1 cellular context compared by ENCODE assay signal in the genomic region with DNA sequence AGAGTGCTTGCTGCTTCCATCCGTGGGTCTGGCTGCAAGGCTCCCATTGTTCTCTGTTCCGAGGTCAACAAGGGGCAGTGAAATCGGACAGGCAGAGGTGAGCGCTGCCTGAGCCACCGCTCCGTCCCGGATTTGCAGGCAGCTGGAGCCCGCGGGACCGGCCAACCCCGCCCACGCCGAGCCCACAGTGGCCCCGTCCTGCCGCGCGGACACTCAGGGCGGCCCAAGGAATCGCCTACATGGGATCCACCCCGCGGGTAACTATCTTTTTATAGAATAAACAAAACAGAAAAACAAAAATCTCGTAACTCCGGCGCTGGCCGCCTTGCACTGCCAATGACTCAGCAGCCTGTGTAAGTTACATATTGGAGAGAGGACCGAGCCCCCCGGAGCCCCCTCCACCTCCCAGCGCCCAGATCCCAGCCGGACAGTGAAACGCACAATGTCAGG.
A peak's percentile ranks its signal among the peaks of the same experiment; 100 is the strongest.
TF ChIP-seq lines count a peak whose summit lies in the region.

No MANE protein-coding gene starts in this region.

TF ChIP-seq in HepG2, 621 proteins besides CTCF, POLR2A, EP300 and RAD21 (continued from another document and continues in another):
- TF ChIP-seq, protein P1, sequence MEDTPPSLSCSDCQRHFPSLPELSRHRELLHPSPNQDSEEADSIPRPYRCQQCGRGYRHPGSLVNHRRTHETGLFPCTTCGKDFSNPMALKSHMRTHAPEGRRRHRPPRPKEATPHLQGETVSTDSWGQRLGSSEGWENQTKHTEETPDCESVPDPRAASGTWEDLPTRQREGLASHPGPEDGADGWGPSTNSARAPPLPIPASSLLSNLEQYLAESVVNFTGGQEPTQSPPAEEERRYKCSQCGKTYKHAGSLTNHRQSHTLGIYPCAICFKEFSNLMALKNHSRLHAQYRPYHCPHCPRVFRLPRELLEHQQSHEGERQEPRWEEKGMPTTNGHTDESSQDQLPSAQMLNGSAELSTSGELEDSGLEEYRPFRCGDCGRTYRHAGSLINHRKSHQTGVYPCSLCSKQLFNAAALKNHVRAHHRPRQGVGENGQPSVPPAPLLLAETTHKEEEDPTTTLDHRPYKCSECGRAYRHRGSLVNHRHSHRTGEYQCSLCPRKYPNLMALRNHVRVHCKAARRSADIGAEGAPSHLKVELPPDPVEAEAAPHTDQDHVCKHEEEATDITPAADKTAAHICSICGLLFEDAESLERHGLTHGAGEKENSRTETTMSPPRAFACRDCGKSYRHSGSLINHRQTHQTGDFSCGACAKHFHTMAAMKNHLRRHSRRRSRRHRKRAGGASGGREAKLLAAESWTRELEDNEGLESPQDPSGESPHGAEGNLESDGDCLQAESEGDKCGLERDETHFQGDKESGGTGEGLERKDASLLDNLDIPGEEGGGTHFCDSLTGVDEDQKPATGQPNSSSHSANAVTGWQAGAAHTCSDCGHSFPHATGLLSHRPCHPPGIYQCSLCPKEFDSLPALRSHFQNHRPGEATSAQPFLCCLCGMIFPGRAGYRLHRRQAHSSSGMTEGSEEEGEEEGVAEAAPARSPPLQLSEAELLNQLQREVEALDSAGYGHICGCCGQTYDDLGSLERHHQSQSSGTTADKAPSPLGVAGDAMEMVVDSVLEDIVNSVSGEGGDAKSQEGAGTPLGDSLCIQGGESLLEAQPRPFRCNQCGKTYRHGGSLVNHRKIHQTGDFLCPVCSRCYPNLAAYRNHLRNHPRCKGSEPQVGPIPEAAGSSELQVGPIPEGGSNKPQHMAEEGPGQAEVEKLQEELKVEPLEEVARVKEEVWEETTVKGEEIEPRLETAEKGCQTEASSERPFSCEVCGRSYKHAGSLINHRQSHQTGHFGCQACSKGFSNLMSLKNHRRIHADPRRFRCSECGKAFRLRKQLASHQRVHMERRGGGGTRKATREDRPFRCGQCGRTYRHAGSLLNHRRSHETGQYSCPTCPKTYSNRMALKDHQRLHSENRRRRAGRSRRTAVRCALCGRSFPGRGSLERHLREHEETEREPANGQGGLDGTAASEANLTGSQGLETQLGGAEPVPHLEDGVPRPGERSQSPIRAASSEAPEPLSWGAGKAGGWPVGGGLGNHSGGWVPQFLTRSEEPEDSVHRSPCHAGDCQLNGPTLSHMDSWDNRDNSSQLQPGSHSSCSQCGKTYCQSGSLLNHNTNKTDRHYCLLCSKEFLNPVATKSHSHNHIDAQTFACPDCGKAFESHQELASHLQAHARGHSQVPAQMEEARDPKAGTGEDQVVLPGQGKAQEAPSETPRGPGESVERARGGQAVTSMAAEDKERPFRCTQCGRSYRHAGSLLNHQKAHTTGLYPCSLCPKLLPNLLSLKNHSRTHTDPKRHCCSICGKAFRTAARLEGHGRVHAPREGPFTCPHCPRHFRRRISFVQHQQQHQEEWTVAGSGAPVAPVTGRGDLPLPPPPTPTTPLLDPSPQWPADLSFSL (CRISPR knock-in tag; IDR thresholded peaks at IDR 0.05) = no peak
- TF ChIP-seq, protein P2, sequence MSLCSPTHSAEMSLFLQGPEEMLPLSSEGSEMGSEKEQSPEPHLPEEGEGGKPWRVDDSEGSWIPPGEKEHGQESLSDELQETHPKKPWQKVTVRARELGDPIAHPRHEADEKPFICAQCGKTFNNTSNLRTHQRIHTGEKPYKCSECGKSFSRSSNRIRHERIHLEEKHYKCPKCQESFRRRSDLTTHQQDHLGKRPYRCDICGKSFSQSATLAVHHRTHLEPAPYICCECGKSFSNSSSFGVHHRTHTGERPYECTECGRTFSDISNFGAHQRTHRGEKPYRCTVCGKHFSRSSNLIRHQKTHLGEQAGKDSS (CRISPR knock-in tag; IDR thresholded peaks at IDR 0.05; ENCODE audit: borderline replicate concordance, low read depth) = 0 out of 2 replicates have a peak, but pooled peaks have one; percentile 24
- TF ChIP-seq, protein P3, sequence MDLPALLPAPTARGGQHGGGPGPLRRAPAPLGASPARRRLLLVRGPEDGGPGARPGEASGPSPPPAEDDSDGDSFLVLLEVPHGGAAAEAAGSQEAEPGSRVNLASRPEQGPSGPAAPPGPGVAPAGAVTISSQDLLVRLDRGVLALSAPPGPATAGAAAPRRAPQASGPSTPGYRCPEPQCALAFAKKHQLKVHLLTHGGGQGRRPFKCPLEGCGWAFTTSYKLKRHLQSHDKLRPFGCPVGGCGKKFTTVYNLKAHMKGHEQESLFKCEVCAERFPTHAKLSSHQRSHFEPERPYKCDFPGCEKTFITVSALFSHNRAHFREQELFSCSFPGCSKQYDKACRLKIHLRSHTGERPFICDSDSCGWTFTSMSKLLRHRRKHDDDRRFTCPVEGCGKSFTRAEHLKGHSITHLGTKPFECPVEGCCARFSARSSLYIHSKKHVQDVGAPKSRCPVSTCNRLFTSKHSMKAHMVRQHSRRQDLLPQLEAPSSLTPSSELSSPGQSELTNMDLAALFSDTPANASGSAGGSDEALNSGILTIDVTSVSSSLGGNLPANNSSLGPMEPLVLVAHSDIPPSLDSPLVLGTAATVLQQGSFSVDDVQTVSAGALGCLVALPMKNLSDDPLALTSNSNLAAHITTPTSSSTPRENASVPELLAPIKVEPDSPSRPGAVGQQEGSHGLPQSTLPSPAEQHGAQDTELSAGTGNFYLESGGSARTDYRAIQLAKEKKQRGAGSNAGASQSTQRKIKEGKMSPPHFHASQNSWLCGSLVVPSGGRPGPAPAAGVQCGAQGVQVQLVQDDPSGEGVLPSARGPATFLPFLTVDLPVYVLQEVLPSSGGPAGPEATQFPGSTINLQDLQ (CRISPR knock-in tag; IDR thresholded peaks at IDR 0.05) = no peak
- TF ChIP-seq ZNF816 (CRISPR knock-in tag; IDR thresholded peaks at IDR 0.05; ENCODE audit: borderline replicate concordance) (no peak), ZNF446 (CRISPR knock-in tag; IDR thresholded peaks at IDR 0.05) (no peak), THAP11 (CRISPR knock-in tag; IDR thresholded peaks at IDR 0.05) (no peak), HNRNPK (IDR thresholded peaks at IDR 0.05; ENCODE audit: low read depth, low read length, poor library complexity, severe bottlenecking) (no peak), RNF2 (conservative IDR thresholded peaks at IDR 0.05; ENCODE audit: low read depth) (no peak), YEATS2 (CRISPR knock-in tag; IDR thresholded peaks at IDR 0.05; ENCODE audit: borderline replicate concordance) (no peak), FOXA3 (CRISPR knock-in tag; IDR thresholded peaks at IDR 0.05) (0 out of 2 replicates have a peak, but pooled peaks have one; percentile 21), HNRNPLL (IDR thresholded peaks at IDR 0.05; ENCODE audit: low read depth, low read length, poor library complexity, severe bottlenecking) (no peak), AGO2 (optimal IDR thresholded peaks at IDR 0.05; ENCODE audit: low read depth, low read length) (peak; percentile 80), NCOA2 (CRISPR knock-in tag; IDR thresholded peaks at IDR 0.05) (no peak), RBM39 (IDR thresholded peaks at IDR 0.05; ENCODE audit: low read depth, low read length, poor library complexity, severe bottlenecking) (peak; percentile 63), ATF1 (CRISPR knock-in tag; IDR thresholded peaks at IDR 0.05) (no peak), KDM2A (CRISPR knock-in tag; IDR thresholded peaks at IDR 0.05; ENCODE audit: borderline replicate concordance, low read depth) (peak; percentile 61; the same call in 1 of the 2 replicates), RAD51 (IDR thresholded peaks at IDR 0.05; ENCODE audit: borderline replicate concordance) (no peak), ZNF605 (CRISPR knock-in tag; IDR thresholded peaks at IDR 0.05) (0 out of 2 replicates have a peak, but pooled peaks have one; percentile 39), ATRX (CRISPR knock-in tag; IDR thresholded peaks at IDR 0.05; ENCODE audit: borderline replicate concordance) (no peak), ZNF367 (CRISPR knock-in tag; IDR thresholded peaks at IDR 0.05; ENCODE audit: borderline replicate concordance) (no peak), MAF1 (CRISPR knock-in tag; IDR thresholded peaks at IDR 0.05; ENCODE audit: borderline replicate concordance) (no peak), ZKSCAN5 (CRISPR knock-in tag; IDR thresholded peaks at IDR 0.05) (no peak), ZFP90 (CRISPR knock-in tag; IDR thresholded peaks at IDR 0.05; ENCODE audit: borderline replicate concordance) (no peak), SYNCRIP (IDR thresholded peaks at IDR 0.05; ENCODE audit: insufficient read depth, low read depth, low read length) (no peak), GATA4 (IDR thresholded peaks at IDR 0.05; ENCODE audit: borderline replicate concordance, low read depth) (no peak), ZNF557 (CRISPR knock-in tag; IDR thresholded peaks at IDR 0.05) (no peak), NR2F1 (CRISPR knock-in tag; IDR thresholded peaks at IDR 0.05) (no peak)
- TF ChIP-seq, protein P4, sequence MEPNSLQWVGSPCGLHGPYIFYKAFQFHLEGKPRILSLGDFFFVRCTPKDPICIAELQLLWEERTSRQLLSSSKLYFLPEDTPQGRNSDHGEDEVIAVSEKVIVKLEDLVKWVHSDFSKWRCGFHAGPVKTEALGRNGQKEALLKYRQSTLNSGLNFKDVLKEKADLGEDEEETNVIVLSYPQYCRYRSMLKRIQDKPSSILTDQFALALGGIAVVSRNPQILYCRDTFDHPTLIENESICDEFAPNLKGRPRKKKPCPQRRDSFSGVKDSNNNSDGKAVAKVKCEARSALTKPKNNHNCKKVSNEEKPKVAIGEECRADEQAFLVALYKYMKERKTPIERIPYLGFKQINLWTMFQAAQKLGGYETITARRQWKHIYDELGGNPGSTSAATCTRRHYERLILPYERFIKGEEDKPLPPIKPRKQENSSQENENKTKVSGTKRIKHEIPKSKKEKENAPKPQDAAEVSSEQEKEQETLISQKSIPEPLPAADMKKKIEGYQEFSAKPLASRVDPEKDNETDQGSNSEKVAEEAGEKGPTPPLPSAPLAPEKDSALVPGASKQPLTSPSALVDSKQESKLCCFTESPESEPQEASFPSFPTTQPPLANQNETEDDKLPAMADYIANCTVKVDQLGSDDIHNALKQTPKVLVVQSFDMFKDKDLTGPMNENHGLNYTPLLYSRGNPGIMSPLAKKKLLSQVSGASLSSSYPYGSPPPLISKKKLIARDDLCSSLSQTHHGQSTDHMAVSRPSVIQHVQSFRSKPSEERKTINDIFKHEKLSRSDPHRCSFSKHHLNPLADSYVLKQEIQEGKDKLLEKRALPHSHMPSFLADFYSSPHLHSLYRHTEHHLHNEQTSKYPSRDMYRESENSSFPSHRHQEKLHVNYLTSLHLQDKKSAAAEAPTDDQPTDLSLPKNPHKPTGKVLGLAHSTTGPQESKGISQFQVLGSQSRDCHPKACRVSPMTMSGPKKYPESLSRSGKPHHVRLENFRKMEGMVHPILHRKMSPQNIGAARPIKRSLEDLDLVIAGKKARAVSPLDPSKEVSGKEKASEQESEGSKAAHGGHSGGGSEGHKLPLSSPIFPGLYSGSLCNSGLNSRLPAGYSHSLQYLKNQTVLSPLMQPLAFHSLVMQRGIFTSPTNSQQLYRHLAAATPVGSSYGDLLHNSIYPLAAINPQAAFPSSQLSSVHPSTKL (CRISPR knock-in tag; IDR thresholded peaks at IDR 0.05) = 0 out of 2 replicates have a peak, but pooled peaks have one; percentile 13
- TF ChIP-seq, protein P5, sequence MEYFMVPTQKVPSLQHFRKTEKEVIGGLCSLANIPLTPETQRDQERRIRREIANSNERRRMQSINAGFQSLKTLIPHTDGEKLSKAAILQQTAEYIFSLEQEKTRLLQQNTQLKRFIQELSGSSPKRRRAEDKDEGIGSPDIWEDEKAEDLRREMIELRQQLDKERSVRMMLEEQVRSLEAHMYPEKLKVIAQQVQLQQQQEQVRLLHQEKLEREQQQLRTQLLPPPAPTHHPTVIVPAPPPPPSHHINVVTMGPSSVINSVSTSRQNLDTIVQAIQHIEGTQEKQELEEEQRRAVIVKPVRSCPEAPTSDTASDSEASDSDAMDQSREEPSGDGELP (IDR thresholded peaks at IDR 0.05; ENCODE audit: borderline replicate concordance, low read depth) = no peak; the same call in 1 of the 2 replicates
- TF ChIP-seq, protein P6, sequence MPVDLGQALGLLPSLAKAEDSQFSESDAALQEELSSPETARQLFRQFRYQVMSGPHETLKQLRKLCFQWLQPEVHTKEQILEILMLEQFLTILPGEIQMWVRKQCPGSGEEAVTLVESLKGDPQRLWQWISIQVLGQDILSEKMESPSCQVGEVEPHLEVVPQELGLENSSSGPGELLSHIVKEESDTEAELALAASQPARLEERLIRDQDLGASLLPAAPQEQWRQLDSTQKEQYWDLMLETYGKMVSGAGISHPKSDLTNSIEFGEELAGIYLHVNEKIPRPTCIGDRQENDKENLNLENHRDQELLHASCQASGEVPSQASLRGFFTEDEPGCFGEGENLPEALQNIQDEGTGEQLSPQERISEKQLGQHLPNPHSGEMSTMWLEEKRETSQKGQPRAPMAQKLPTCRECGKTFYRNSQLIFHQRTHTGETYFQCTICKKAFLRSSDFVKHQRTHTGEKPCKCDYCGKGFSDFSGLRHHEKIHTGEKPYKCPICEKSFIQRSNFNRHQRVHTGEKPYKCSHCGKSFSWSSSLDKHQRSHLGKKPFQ (CRISPR knock-in tag; IDR thresholded peaks at IDR 0.05; ENCODE audit: insufficient replicate concordance) = no peak
- TF ChIP-seq, protein P7, sequence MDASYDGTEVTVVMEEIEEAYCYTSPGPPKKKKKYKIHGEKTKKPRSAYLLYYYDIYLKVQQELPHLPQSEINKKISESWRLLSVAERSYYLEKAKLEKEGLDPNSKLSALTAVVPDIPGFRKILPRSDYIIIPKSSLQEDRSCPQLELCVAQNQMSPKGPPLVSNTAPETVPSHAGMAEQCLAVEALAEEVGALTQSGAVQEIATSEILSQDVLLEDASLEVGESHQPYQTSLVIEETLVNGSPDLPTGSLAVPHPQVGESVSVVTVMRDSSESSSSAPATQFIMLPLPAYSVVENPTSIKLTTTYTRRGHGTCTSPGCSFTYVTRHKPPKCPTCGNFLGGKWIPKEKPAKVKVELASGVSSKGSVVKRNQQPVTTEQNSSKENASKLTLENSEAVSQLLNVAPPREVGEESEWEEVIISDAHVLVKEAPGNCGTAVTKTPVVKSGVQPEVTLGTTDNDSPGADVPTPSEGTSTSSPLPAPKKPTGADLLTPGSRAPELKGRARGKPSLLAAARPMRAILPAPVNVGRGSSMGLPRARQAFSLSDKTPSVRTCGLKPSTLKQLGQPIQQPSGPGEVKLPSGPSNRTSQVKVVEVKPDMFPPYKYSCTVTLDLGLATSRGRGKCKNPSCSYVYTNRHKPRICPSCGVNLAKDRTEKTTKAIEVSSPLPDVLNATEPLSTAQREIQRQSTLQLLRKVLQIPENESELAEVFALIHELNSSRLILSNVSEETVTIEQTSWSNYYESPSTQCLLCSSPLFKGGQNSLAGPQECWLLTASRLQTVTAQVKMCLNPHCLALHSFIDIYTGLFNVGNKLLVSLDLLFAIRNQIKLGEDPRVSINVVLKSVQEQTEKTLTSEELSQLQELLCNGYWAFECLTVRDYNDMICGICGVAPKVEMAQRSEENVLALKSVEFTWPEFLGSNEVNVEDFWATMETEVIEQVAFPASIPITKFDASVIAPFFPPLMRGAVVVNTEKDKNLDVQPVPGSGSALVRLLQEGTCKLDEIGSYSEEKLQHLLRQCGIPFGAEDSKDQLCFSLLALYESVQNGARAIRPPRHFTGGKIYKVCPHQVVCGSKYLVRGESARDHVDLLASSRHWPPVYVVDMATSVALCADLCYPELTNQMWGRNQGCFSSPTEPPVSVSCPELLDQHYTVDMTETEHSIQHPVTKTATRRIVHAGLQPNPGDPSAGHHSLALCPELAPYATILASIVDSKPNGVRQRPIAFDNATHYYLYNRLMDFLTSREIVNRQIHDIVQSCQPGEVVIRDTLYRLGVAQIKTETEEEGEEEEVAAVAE (CRISPR knock-in tag; IDR thresholded peaks at IDR 0.05; ENCODE audit: borderline replicate concordance) = no peak
